In the genomic region with DNA sequence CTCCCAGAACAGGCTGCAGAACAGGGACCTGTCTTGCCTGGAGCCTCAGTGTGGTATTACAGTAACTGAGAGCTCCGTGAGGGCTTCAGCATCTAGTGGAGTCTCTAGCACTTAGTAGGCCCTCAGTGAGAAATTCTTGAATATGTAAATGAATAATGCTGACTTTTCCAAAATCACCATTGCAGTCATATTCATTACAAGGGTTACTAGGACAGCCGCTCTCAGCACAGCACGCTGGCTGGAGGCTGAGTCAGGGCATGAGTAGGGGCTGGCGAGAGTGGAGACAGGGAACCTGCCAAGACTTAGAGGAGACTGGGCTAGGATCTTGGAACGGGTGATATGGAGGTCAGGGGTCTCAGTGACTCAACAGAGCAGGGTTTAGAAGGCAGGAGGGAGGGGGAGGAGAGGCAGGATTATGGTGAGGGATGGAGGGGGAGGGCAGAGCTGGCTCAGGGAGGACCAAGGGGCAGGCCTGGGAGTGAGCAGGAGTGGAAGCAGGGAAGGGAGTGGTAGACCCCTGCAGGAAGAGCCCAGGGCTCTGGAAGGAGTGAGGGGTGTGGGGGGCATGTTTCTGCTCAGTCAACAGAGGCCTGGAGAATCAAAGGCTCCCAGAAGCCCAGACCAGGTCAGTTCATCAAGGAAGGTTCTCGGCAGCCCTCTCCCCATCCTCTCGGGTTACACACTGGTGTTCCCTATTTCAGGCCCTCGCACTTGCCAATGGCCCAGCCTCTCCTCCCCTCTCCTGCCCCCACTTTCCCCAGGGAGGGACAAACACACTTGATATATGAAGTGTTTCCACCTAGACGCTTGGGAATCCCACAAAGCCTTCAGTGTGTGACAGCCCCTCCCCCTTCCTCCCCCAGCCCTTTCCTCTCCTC, we compare ENCODE assay signal across 1 cellular context.
TF ChIP-seq lines count a peak whose summit lies in the region.

No MANE protein-coding gene starts in this region.

TF ChIP-seq in IMR-90, 13 proteins besides CTCF, POLR2A, EP300 and RAD21:
- TF ChIP-seq, protein P1, sequence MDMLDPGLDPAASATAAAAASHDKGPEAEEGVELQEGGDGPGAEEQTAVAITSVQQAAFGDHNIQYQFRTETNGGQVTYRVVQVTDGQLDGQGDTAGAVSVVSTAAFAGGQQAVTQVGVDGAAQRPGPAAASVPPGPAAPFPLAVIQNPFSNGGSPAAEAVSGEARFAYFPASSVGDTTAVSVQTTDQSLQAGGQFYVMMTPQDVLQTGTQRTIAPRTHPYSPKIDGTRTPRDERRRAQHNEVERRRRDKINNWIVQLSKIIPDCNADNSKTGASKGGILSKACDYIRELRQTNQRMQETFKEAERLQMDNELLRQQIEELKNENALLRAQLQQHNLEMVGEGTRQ (IDR thresholded peaks at IDR 0.05; ENCODE audit: low read depth, low read length), result no peak
- TF ChIP-seq CEBPB (IDR thresholded peaks at IDR 0.05; ENCODE audit: low read depth, low read length), result peak; percentile 15; the same call in 1 of the 2 replicates
- TF ChIP-seq NFE2L2 (IDR thresholded peaks at IDR 0.05; ENCODE audit: low read depth, low read length), result peak; percentile 34; the same call in 1 of the 2 replicates
- TF ChIP-seq MAZ (IDR thresholded peaks at IDR 0.05; ENCODE audit: borderline replicate concordance, low read depth, low read length), result peak; percentile 71; the same call in 1 of the 2 replicates
- TF ChIP-seq, protein P2, sequence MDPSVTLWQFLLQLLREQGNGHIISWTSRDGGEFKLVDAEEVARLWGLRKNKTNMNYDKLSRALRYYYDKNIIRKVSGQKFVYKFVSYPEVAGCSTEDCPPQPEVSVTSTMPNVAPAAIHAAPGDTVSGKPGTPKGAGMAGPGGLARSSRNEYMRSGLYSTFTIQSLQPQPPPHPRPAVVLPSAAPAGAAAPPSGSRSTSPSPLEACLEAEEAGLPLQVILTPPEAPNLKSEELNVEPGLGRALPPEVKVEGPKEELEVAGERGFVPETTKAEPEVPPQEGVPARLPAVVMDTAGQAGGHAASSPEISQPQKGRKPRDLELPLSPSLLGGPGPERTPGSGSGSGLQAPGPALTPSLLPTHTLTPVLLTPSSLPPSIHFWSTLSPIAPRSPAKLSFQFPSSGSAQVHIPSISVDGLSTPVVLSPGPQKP (IDR thresholded peaks at IDR 0.05; ENCODE audit: borderline replicate concordance, low read depth, low read length), result no peak
- TF ChIP-seq FOS (IDR thresholded peaks at IDR 0.05; ENCODE audit: low read depth, low read length), result peak; percentile 89
- TF ChIP-seq MXI1 (IDR thresholded peaks at IDR 0.05; ENCODE audit: borderline replicate concordance, low read depth, low read length), result no peak
- TF ChIP-seq RCOR1 (IDR thresholded peaks at IDR 0.05; ENCODE audit: insufficient replicate concordance, low read length), result peak; percentile 53
- peak; percentile 47; the same call in 1 of the 2 replicates for TF ChIP-seq BHLHE40 (IDR thresholded peaks at IDR 0.05; ENCODE audit: low read depth, low read length)
- TF ChIP-seq RFX5 (IDR thresholded peaks at IDR 0.05; ENCODE audit: low read depth, low read length), result no peak
- TF ChIP-seq CHD1 (IDR thresholded peaks at IDR 0.05; ENCODE audit: low read depth, low read length), result no peak
- TF ChIP-seq MAFK (IDR thresholded peaks at IDR 0.05; ENCODE audit: low read depth, low read length), result peak; percentile 90
- TF ChIP-seq SMC3 (IDR thresholded peaks at IDR 0.05; ENCODE audit: low read depth, low read length), result peak; percentile 31; the same call in 1 of the 2 replicates
